32 cellular contexts compared by ENCODE assay signal in the genomic region with DNA sequence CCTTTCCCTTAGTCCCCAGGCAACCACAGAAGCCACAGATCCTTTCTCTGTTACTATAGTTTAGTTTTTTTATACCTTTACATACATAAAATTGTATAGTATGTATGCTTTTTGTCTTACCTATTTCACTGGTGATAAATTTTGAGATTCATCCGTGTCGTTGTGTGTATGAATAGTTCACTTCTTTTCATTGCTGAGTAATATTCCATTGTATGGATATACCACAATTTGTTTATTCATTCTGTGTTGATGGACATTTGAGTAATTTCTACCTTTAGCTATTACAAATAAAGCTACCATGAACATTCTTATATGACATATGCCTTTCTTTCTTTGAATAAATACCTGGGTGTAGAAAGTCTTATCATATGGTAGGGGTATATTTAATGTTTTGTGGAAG.
"Had no signal": no experiment of that assay in that cellular context is flagged by ENCODE, and none has a peak within 500 bp of the region (broad histone marks: within the 10 kb centered on the region; RNA-seq: fewer than 3 reads in every experiment).

No MANE protein-coding gene starts in this region.

- H3K4me3 Mint-ChIP-seq: activated B cell treated with CpG ODN at 0.5 μM for 24 hours; activated CD8-positive, alpha-beta T cell treated with anti-CD3 and anti-CD28 coated beads for 36 hours; activated naive CD4-positive, alpha-beta T cell treated with anti-CD3 and anti-CD28 coated beads, Interleukin-2, amount 10 ng/mL, durations not matched to agents 7 days and 5 days; activated naive CD8-positive, alpha-beta T cell; activated T-cell treated with anti-CD3 and anti-CD28 coated beads, Interleukin-2, amount 50 U/mL, for 4 hours; central memory CD8-positive, alpha-beta T cell; dendritic cell treated with granulocyte-macrophage colony-stimulating factor and Interleukin-4, amounts not matched to agents 40 ng/mL and 50 ng/mL, for 4 days; endodermal cell; T-helper 17 cell; T-helper 2 cell treated with Interferon-gamma antibody and Interleukin-4, amounts not matched to agents 5 μg/mL and 100 μg/mL, for 36 hours had no signal

- H3K36me3 Mint-ChIP-seq: activated naive CD4-positive, alpha-beta T cell treated with anti-CD3 and anti-CD28 coated beads, Interleukin-2, amount 10 ng/mL, durations not matched to agents 7 days and 5 days had no signal

- H3K27me3 ChIP-seq: brain microvascular endothelial cell, dorsolateral prefrontal cortex, gastrocnemius medialis, heart left ventricle had no signal

- H3K27ac Mint-ChIP-seq: activated B cell treated with CpG ODN at 0.5 μM for 24 hours; activated CD8-positive, alpha-beta T cell treated with anti-CD3 and anti-CD28 coated beads for 36 hours; activated naive CD4-positive, alpha-beta T cell treated with anti-CD3 and anti-CD28 coated beads, Interleukin-2, amount 10 ng/mL, durations not matched to agents 7 days and 5 days; activated naive CD8-positive, alpha-beta T cell; activated T-helper 2 cell treated with anti-CD3 and anti-CD28 coated beads, Interferon-gamma antibody, Interleukin-2, Interleukin-4, amounts not matched to agents 10 μg/mL and 5 μg/mL and 100 μg/mL, durations not matched to agents 14 hours and 24 hours and 36 hours; dendritic cell treated with granulocyte-macrophage colony-stimulating factor and Interleukin-4, amounts not matched to agents 40 ng/mL and 50 ng/mL, for 4 days; endodermal cell; T-helper 17 cell; T-helper 2 cell treated with Interferon-gamma antibody and Interleukin-4, amounts not matched to agents 5 μg/mL and 100 μg/mL, for 36 hours had no signal

- DNase-seq: activated B cell treated with CpG ODN at 0.5 μM for 24 hours; activated CD4-positive, alpha-beta T cell treated with anti-CD3 and anti-CD28 coated beads for 48 hours; activated CD4-positive, alpha-beta T cell treated with anti-CD3 and anti-CD28 coated beads, Interleukin-2, amount 50 U/mL, for 1 hour; activated CD8-positive, alpha-beta memory T cell treated with anti-CD3 and anti-CD28 coated beads for 24 hours; activated CD8-positive, alpha-beta T cell treated with anti-CD3 and anti-CD28 coated beads for 36 hours; activated effector memory CD4-positive, alpha-beta T cell treated with anti-CD3 and anti-CD28 coated beads, Interleukin-2, amount 50 U/mL, for 16 hours; activated naive CD4-positive, alpha-beta T cell treated with anti-CD3 and anti-CD28 coated beads, Interleukin-2, amount 10 ng/mL, durations not matched to agents 7 days and 5 days; activated T-cell treated with anti-CD3 and anti-CD28 coated beads, Interleukin-2, amount 50 U/mL, for 4 hours; amniotic stem cell; anterior cingulate cortex; brain microvascular endothelial cell; dorsolateral prefrontal cortex; effector memory CD4-positive, alpha-beta T cell; endodermal cell; foreskin fibroblast; gastrocnemius medialis; glutamatergic neuron; heart left ventricle; T-helper 1 cell; T-helper 17 cell; T1000; WERI-Rb-1 had no signal

- H3K4me1 ChIP-seq: gastrocnemius medialis, heart left ventricle had no signal

- ATAC-seq: activated CD4-positive, CD25-positive, alpha-beta regulatory T cell treated with anti-CD3 and anti-CD28 coated beads, Interleukin-2, amount 50 U/mL, for 24 hours; activated CD8-positive, alpha-beta T cell treated with anti-CD3 and anti-CD28 coated beads for 36 hours; activated T-cell treated with anti-CD3 and anti-CD28 coated beads, Interleukin-2, amount 50 U/mL, for 4 hours; esophagus mucosa; gastrocnemius medialis; heart left ventricle; T-helper 17 cell had no signal

- H3K27me3 Mint-ChIP-seq: activated CD8-positive, alpha-beta T cell treated with anti-CD3 and anti-CD28 coated beads for 36 hours; activated naive CD8-positive, alpha-beta T cell; central memory CD8-positive, alpha-beta T cell; T-helper 17 cell had no signal

- H3K36me3 ChIP-seq: brain microvascular endothelial cell, gastrocnemius medialis, heart left ventricle, WERI-Rb-1 had no signal

- H3K27ac ChIP-seq: brain microvascular endothelial cell, coronary artery, gastrocnemius medialis, heart left ventricle, WERI-Rb-1 had no signal

- H3K4me3 ChIP-seq: coronary artery, dorsolateral prefrontal cortex, gastrocnemius medialis, heart left ventricle had no signal

- H3K9me3 Mint-ChIP-seq: central memory CD8-positive, alpha-beta T cell had no signal

- H3K4me1 Mint-ChIP-seq: activated B cell treated with CpG ODN at 0.5 μM for 24 hours had no signal

- H3K9me3 ChIP-seq: gastrocnemius medialis had no signal

- FAIRE-seq: astrocyte, bronchial epithelial cell had no signal
